Comparison of ENCODE assay signal across 11 cellular contexts in the genomic region with DNA sequence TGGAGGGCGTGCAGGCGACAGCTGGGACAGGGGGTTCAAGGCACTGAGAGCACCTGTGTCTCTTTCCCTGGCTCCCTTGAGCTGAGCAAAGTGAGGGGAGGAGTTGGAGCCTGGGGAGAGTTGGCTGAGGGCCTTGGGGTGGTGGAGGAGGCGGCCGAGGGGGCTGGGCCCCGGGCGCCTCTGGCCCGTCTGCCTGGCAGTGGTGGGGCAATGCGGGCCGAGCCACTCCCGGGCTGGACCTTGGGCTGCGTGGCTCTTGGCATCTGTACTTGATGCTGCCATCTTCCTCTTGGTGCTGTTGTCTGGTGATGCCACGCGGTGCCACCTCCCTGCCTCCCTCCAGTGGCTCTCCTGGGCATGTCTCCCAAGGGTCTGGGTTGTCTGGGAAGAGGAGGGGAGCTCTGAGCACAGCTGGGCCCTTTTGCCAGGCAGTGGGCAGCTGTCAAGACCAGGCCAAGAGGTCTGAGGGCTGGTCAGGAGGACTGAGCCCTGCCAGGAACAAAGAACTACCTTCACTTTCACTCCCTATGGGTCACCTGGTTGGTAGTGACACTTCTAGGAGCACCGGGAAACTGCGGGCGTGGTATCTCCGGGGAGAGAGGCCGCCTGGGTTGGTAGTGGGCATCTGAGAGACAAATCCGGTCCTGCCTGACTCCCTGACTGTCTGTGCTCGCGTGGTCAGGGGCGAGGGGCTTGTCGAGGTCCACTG. TPM values are rescaled to one million over a fixed set of nuclear protein-coding genes. Genes with fewer than 3 reads are reported as not detected.
DNase-seq lines count a peak whose midpoint lies in the region; ATAC-seq and TF ChIP-seq lines count a peak whose summit lies in the region.
"Had no signal": no experiment of that assay in that cellular context is flagged by ENCODE, and none has a peak within 500 bp of the region (broad histone marks: within the 10 kb centered on the region; RNA-seq: fewer than 3 reads in every experiment).

No MANE protein-coding gene starts in this region.

- H3K4me1 ChIP-seq in PC-9 (replicated peaks; ENCODE audit: insufficient read depth): no peaks in the 10 kb centered on the region

- no peaks in the 10 kb centered on the region for H3K36me3 Mint-ChIP-seq in activated CD4-positive, alpha-beta T cell treated with anti-CD3 and anti-CD28 coated beads, Interleukin-2, amount 10 ng/mL, durations not matched to agents 24 days and 14 days (ENCODE audit: low read depth)
- H3K36me3 Mint-ChIP-seq in activated CD4-positive, alpha-beta T cell treated with anti-CD3 and anti-CD28 coated beads, Interleukin-2, amount 10 ng/mL, durations not matched to agents 7 days and 5 days (ENCODE audit: low read depth): no peaks in the 10 kb centered on the region
- no peaks in the 10 kb centered on the region for H3K36me3 Mint-ChIP-seq in stimulated activated effector memory CD8-positive, alpha-beta T cell treated with anti-CD3 and anti-CD28 coated beads, Interleukin-12 subunit alpha, Interleukin-12 subunit beta, amount 100 ng/mL, for 72 hours

- H4K20me1 ChIP-seq in PC-9 (ENCODE audit: insufficient read depth): no peaks in the 10 kb centered on the region

- CTCF ChIA-PET in activated CD4-positive, alpha-beta T cell treated with anti-CD3 and anti-CD28 coated beads, Interleukin-2, amount 10 ng/mL, durations not matched to agents 7 days and 5 days (lab: Charles Lee): no interaction called here
- CTCF ChIA-PET in PC-9 (lab: Charles Lee) (interaction anchor here (0.5 to 0.7 kb wide), 2 partner anchors 172 to 486 kb away, joined by 3 to 5 read pairs; no protein-coding TSS in a partner anchor), HEK293T (lab: Yijun Ruan, JAX) (interaction anchor here (0.6 to 2.1 kb wide), 2 partner anchors 162 to 172 kb away, joined by 3 to 7 read pairs; no protein-coding TSS in a partner anchor)

- H2AFZ ChIP-seq in PC-9: no peak overlapping the region

- no TSS peak for BruUV-seq in PC-9 (replicated peaks; lab: Mats Ljungman, UMichigan)

- peaks cover 2% of the 10 kb centered on the region for H3K4me1 Mint-ChIP-seq in activated CD4-positive, alpha-beta T cell treated with anti-CD3 and anti-CD28 coated beads, Interleukin-2, amount 10 ng/mL, durations not matched to agents 24 days and 14 days
- H3K4me1 Mint-ChIP-seq in activated CD4-positive, alpha-beta T cell treated with anti-CD3 and anti-CD28 coated beads, Interleukin-2, amount 10 ng/mL, durations not matched to agents 7 days and 5 days: peaks cover 1% of the 10 kb centered on the region
- peaks cover 5% of the 10 kb centered on the region for H3K4me1 Mint-ChIP-seq in stimulated activated effector memory CD8-positive, alpha-beta T cell treated with anti-CD3 and anti-CD28 coated beads, Interleukin-12 subunit alpha, Interleukin-12 subunit beta, amount 100 ng/mL, for 72 hours

- H3K9me3 ChIP-seq in PC-9 (ENCODE audit: insufficient read depth, low read depth): no peaks in the 10 kb centered on the region

- H3K27ac ChIP-seq in PC-9: no peak overlapping the region

- ATAC-seq in stimulated activated effector memory CD8-positive, alpha-beta T cell treated with anti-CD3 and anti-CD28 coated beads, Interleukin-12 subunit alpha, Interleukin-12 subunit beta, amount 100 ng/mL, for 72 hours: no peak
- ATAC-seq in GM21367 (IDR thresholded peaks at IDR 0.05; ENCODE audit: unreplicated experiment): no peak
- ATAC-seq in HG03469 (IDR thresholded peaks at IDR 0.05; ENCODE audit: unreplicated experiment): no peak

- no peak overlapping the region for H3K4me3 ChIP-seq in PC-9

- intact Hi-C loops in activated CD4-positive, alpha-beta T cell treated with anti-CD3 and anti-CD28 coated beads, Interleukin-2, amount 10 ng/mL, durations not matched to agents 24 days and 14 days (cut with micrococcal nuclease): loop anchor here (5.0 kb wide), 1 partner anchor 439 kb away; no protein-coding TSS in a partner anchor
- intact Hi-C loops in PC-9 (cut with micrococcal nuclease; ENCODE audit: unreplicated experiment): loop anchor here (5.0 to 10.0 kb wide), 4 partner anchors 341 to 1079 kb away; no protein-coding TSS in a partner anchor

- peaks cover 68% of the 10 kb centered on the region for H3K27me3 Mint-ChIP-seq in activated CD4-positive, alpha-beta T cell treated with anti-CD3 and anti-CD28 coated beads, Interleukin-2, amount 10 ng/mL, durations not matched to agents 24 days and 14 days
- H3K27me3 Mint-ChIP-seq in activated CD4-positive, alpha-beta T cell treated with anti-CD3 and anti-CD28 coated beads, Interleukin-2, amount 10 ng/mL, durations not matched to agents 7 days and 5 days: peaks cover 54% of the 10 kb centered on the region

- no peaks in the 10 kb centered on the region for H3K36me3 ChIP-seq in PC-9 (ENCODE audit: low read depth)

- H3K4me2 ChIP-seq in PC-9: no peak overlapping the region

- H3K4me3 Mint-ChIP-seq in activated CD4-positive, alpha-beta T cell treated with anti-CD3 and anti-CD28 coated beads, Interleukin-2, amount 10 ng/mL, durations not matched to agents 24 days and 14 days: peak overlapping the region; percentile 35
- no peak overlapping the region for H3K4me3 Mint-ChIP-seq in activated CD4-positive, alpha-beta T cell treated with anti-CD3 and anti-CD28 coated beads, Interleukin-2, amount 10 ng/mL, durations not matched to agents 7 days and 5 days
- H3K4me3 Mint-ChIP-seq in stimulated activated effector memory CD8-positive, alpha-beta T cell treated with anti-CD3 and anti-CD28 coated beads, Interleukin-12 subunit alpha, Interleukin-12 subunit beta, amount 100 ng/mL, for 72 hours: peak overlapping the region; percentile 23

- peak; percentile 55 for DNase-seq in activated CD4-positive, alpha-beta T cell treated with anti-CD3 and anti-CD28 coated beads, Interleukin-2, amount 10 ng/mL, durations not matched to agents 24 days and 14 days
- no peak for DNase-seq in activated CD4-positive, alpha-beta T cell treated with anti-CD3 and anti-CD28 coated beads, Interleukin-2, amount 10 ng/mL, durations not matched to agents 7 days and 5 days
- DNase-seq in PC-9 (no peak), hypothalamus (lab: John Stamatoyannopoulos, UW) (peak in 27 of 51 donors; percentile 9 to 66 (median 43)), HEK293T (ENCODE audit: extremely low spot score) (no peak)
- DNase-seq in stimulated activated effector memory CD8-positive, alpha-beta T cell treated with anti-CD3 and anti-CD28 coated beads, Interleukin-12 subunit alpha, Interleukin-12 subunit beta, amount 100 ng/mL, for 72 hours (ENCODE audit: low spot score in 2 of 2): no peak
- DNase-seq: erythroblast; NCI-H2171; stimulated activated naive CD4-positive, alpha-beta T cell treated with Interleukin-2 at 50 U/mL for 16 hours had no signal

- no peaks in the 10 kb centered on the region for H3K9me3 Mint-ChIP-seq in activated CD4-positive, alpha-beta T cell treated with anti-CD3 and anti-CD28 coated beads, Interleukin-2, amount 10 ng/mL, durations not matched to agents 24 days and 14 days
- H3K9me3 Mint-ChIP-seq in activated CD4-positive, alpha-beta T cell treated with anti-CD3 and anti-CD28 coated beads, Interleukin-2, amount 10 ng/mL, durations not matched to agents 7 days and 5 days: no peaks in the 10 kb centered on the region
- no peaks in the 10 kb centered on the region for H3K9me3 Mint-ChIP-seq in stimulated activated effector memory CD8-positive, alpha-beta T cell treated with anti-CD3 and anti-CD28 coated beads, Interleukin-12 subunit alpha, Interleukin-12 subunit beta, amount 100 ng/mL, for 72 hours

- POLR2A ChIA-PET in activated CD4-positive, alpha-beta T cell treated with anti-CD3 and anti-CD28 coated beads, Interleukin-2, amount 10 ng/mL, durations not matched to agents 7 days and 5 days (lab: Charles Lee): no interaction called here
- POLR2A ChIA-PET in PC-9 (lab: Charles Lee; ENCODE audit: unreplicated experiment): no interaction called here
- POLR2A ChIA-PET in HEK293T (lab: Yijun Ruan, JAX): no interaction called here

- H3K27me3 ChIP-seq in PC-9 (ENCODE audit: insufficient read depth, low read depth): peaks cover 72% of the 10 kb centered on the region

- peak; percentile 33; the same call in 1 of the 2 replicates for TF ChIP-seq CTCF in PC-9 (conservative IDR thresholded peaks at IDR 0.05)

- no peaks in the 10 kb centered on the region for H3K79me2 ChIP-seq in PC-9 (ENCODE audit: low read depth)

- no peak overlapping the region for H3K27ac Mint-ChIP-seq in activated CD4-positive, alpha-beta T cell treated with anti-CD3 and anti-CD28 coated beads, Interleukin-2, amount 10 ng/mL, durations not matched to agents 24 days and 14 days
- H3K27ac Mint-ChIP-seq in activated CD4-positive, alpha-beta T cell treated with anti-CD3 and anti-CD28 coated beads, Interleukin-2, amount 10 ng/mL, durations not matched to agents 7 days and 5 days: no peak overlapping the region
- no peak overlapping the region for H3K27ac Mint-ChIP-seq in stimulated activated effector memory CD8-positive, alpha-beta T cell treated with anti-CD3 and anti-CD28 coated beads, Interleukin-12 subunit alpha, Interleukin-12 subunit beta, amount 100 ng/mL, for 72 hours

- H3K9me2 ChIP-seq in PC-9 (ENCODE audit: insufficient read depth): no peaks in the 10 kb centered on the region

- H3F3A ChIP-seq in PC-9 (ENCODE audit: insufficient read depth, low read depth): no peaks in the 10 kb centered on the region

TF ChIP-seq in HEK293T, 16 proteins besides CTCF, POLR2A, EP300 and RAD21 (continues in another document):
- TF ChIP-seq, protein P1, sequence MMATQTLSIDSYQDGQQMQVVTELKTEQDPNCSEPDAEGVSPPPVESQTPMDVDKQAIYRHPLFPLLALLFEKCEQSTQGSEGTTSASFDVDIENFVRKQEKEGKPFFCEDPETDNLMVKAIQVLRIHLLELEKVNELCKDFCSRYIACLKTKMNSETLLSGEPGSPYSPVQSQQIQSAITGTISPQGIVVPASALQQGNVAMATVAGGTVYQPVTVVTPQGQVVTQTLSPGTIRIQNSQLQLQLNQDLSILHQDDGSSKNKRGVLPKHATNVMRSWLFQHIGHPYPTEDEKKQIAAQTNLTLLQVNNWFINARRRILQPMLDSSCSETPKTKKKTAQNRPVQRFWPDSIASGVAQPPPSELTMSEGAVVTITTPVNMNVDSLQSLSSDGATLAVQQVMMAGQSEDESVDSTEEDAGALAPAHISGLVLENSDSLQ (IDR thresholded peaks at IDR 0.05): no peak
- TF ChIP-seq L3MBTL2 (conservative IDR thresholded peaks at IDR 0.05): no peak
- TF ChIP-seq SP1 (IDR thresholded peaks at IDR 0.05): no peak
- TF ChIP-seq BHLHE40 (IDR thresholded peaks at IDR 0.05; ENCODE audit: borderline replicate concordance): no peak
- no peak for TF ChIP-seq ZNF384 (IDR thresholded peaks at IDR 0.05)
- TF ChIP-seq ARNT (IDR thresholded peaks at IDR 0.05): no peak
- no peak for TF ChIP-seq SUZ12 (IDR thresholded peaks at IDR 0.05)
- no peak for TF ChIP-seq FOXM1 (IDR thresholded peaks at IDR 0.05; ENCODE audit: borderline replicate concordance)
- no peak for TF ChIP-seq ELF4 (IDR thresholded peaks at IDR 0.05)
- no peak for TF ChIP-seq CTBP1 (IDR thresholded peaks at IDR 0.05; ENCODE audit: borderline replicate concordance)

RNA-seq across cellular contexts. Expression of a gene that starts 1.3 kb away (rescaled TPM):
- total RNA-seq in activated CD4-positive, alpha-beta T cell treated with anti-CD3 and anti-CD28 coated beads, Interleukin-2, amount 10 ng/mL, durations not matched to agents 24 days and 14 days: 0.02 and 0.09 TPM in 2 replicates
- not detected for total RNA-seq in activated CD4-positive, alpha-beta T cell treated with anti-CD3 and anti-CD28 coated beads, Interleukin-2, amount 10 ng/mL, durations not matched to agents 7 days and 5 days
- not detected in 2 replicates for total RNA-seq in PC-9 (2021)

Comparison
In these comparisons a context has a peak if more than half of its experiments do, and no peak if none do; other contexts are left out.
1. DNase-seq: peak in activated CD4-positive, alpha-beta T cell treated with anti-CD3 and anti-CD28 coated beads, Interleukin-2, amount 10 ng/mL, durations not matched to agents 24 days and 14 days (single experiment) and hypothalamus (27 of 51); none in activated CD4-positive, alpha-beta T cell treated with anti-CD3 and anti-CD28 coated beads, Interleukin-2, amount 10 ng/mL, durations not matched to agents 7 days and 5 days (single experiment), PC-9 (0 of 2), stimulated activated effector memory CD8-positive, alpha-beta T cell treated with anti-CD3 and anti-CD28 coated beads, Interleukin-12 subunit alpha, Interleukin-12 subunit beta, amount 100 ng/mL, for 72 hours (0 of 2) and HEK293T (single experiment).